8 cellular contexts compared by ENCODE assay signal in genomic region chr10:72248477-72249151, GRCh38. TPM values are rescaled to one million over a fixed set of nuclear protein-coding genes. Genes with fewer than 3 reads are reported as not detected.
DNase-seq lines count a peak whose midpoint lies in the region; ATAC-seq and TF ChIP-seq lines count a peak whose summit lies in the region.

No MANE protein-coding gene starts in this region.

- H3K4me2 ChIP-seq in smooth muscle cell = peak overlapping the region; percentile 69

- H3K27ac ChIP-seq in smooth muscle cell (ENCODE audit: low read depth) (peak overlapping the region; percentile 62), WERI-Rb-1 (no peak overlapping the region)

- H3K79me2 ChIP-seq in smooth muscle cell (ENCODE audit: low read depth) = no peaks in the 10 kb centered on the region

- H3K4me3 ChIP-seq in AG10803 (ENCODE audit: low read length) (0 out of 2 replicates have a peak overlapping the region, but pooled peaks have one; percentile 8), smooth muscle cell (peak overlapping the region; percentile 7), WERI-Rb-1 (ENCODE audit: low read depth, low read length) (no peak overlapping the region)

- no peak for DNase-seq in AG10803 (ENCODE audit: low read depth)
- peak; percentile 48 for DNase-seq in T follicular helper cell (ENCODE audit: low read depth)
- peak; percentile 77 for DNase-seq in astrocyte of the hippocampus (ENCODE audit: low read depth, low spot score)
- DNase-seq in iPS-NIHi7 (ENCODE audit: extremely low spot score) = peak; percentile 69
- no peak for DNase-seq in smooth muscle cell (lab: John Stamatoyannopoulos, UW; ENCODE audit: unreplicated experiment)
- DNase-seq in WERI-Rb-1 = no peak

- peaks cover 33% of the 10 kb centered on the region for H3K4me1 ChIP-seq in smooth muscle cell (ENCODE audit: low read depth)

- TF ChIP-seq CTCF in AG10803 (conservative IDR thresholded peaks at IDR 0.05; ENCODE audit: low read length) (no peak), smooth muscle cell (IDR thresholded peaks at IDR 0.05; ENCODE audit: borderline replicate concordance, insufficient read depth, poor library complexity, severe bottlenecking) (no peak), WERI-Rb-1 (IDR thresholded peaks at IDR 0.05; ENCODE audit: low read depth, low read length) (no peak)

- H3K9me3 ChIP-seq in smooth muscle cell (replicated peaks; ENCODE audit: low read depth) (no peaks in the 10 kb centered on the region), WERI-Rb-1 (ENCODE audit: severe bottlenecking) (no peaks in the 10 kb centered on the region)

- no peaks in the 10 kb centered on the region for H3K27me3 ChIP-seq in smooth muscle cell (ENCODE audit: low read depth)
- H3K27me3 ChIP-seq in WERI-Rb-1 (ENCODE audit: insufficient read depth, low read depth, severe bottlenecking) = no peaks in the 10 kb centered on the region

- peak; percentile 85 for TF ChIP-seq POLR2A in GM19193 (IDR thresholded peaks at IDR 0.05; ENCODE audit: extremely low read depth, insufficient read depth, insufficient read length)

- peak; percentile 86 for ATAC-seq in HG03342 (IDR thresholded peaks at IDR 0.05; ENCODE audit: unreplicated experiment)

- WGBS in smooth muscle cell (ENCODE audit: low lambda C conversion rate) = 37% methylated on average over 10 of the region's 10 CpGs

- H3K9ac ChIP-seq in smooth muscle cell (ENCODE audit: low read depth) = no peak overlapping the region

- H4K20me1 ChIP-seq in smooth muscle cell (ENCODE audit: low read depth) = no peaks in the 10 kb centered on the region

- peak overlapping the region; percentile 72 for H2AFZ ChIP-seq in smooth muscle cell (ENCODE audit: low read depth)

- H3F3A ChIP-seq in smooth muscle cell (ENCODE audit: low read depth) = peaks cover 50% of the 10 kb centered on the region

- H3K36me3 ChIP-seq in smooth muscle cell (ENCODE audit: low read depth) = no peaks in the 10 kb centered on the region
- H3K36me3 ChIP-seq in WERI-Rb-1 = no peaks in the 10 kb centered on the region

RNA-seq across cellular contexts. Expression of gene DDIT4, which starts 25.1 kb away (rescaled TPM):
- total RNA-seq in smooth muscle cell = 161 and 198 TPM in 2 replicates
- 248 and 299 TPM in 2 replicates for polyA plus RNA-seq in smooth muscle cell

RNA-seq across cellular contexts. Expression of gene ASCC1, which starts 32.5 kb away (rescaled TPM):
- total RNA-seq in smooth muscle cell = 28.1 and 37.0 TPM in 2 replicates
- polyA plus RNA-seq in smooth muscle cell = 24.0 and 24.7 TPM in 2 replicates

RNA-seq across cellular contexts. Expression of gene ANAPC16, which starts 32.8 kb away (rescaled TPM):
- total RNA-seq in smooth muscle cell = 50.8 and 81.8 TPM in 2 replicates
- 76.4 and 80.8 TPM in 2 replicates for polyA plus RNA-seq in smooth muscle cell

Comparison
In these comparisons a context has a peak if more than half of its experiments do, and no peak if none do; other contexts are left out.
1. DNase-seq: peak in T follicular helper cell (single experiment), astrocyte of the hippocampus (single experiment) and iPS-NIHi7 (single experiment); none in AG10803 (single experiment), smooth muscle cell (single experiment) and WERI-Rb-1 (single experiment).